ENCODE assay signal across 9 cellular contexts in the genomic region with DNA sequence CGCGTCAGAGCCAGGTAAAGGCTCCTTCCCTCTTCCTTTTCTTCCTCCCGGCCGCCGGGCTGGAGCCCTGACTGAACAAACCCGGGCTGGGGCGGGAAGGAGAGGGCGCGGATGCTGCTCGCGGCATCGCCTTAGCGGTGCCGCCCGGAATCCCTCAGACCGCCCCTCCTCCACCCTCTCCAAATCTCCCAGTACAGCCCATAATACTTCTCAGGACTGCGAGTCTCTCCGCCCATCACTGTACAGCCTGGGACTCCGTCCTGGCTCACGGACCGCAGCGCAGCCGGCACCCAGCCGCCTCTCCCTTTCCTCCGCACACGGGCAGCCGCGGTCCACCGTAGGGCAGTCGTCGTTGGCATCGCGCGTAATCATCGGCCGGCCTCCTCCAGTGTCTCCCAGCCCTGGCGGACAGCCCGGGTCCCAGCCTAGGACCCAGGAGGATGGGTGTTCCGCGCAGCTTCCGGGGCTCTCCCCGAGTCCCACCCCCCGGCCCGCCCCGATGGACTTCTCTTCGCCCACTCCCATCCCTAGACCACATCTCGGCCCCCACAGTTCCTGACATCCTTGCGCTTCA. TPM values are rescaled to one million over a fixed set of nuclear protein-coding genes. Genes with fewer than 3 reads are reported as not detected.
DNase-seq lines count a peak whose midpoint lies in the region; ATAC-seq lines count a peak whose summit lies in the region.
"Not testable (repeated sequence)": the region's sequence is repeated elsewhere in the genome, so short reads cannot be mapped to it uniquely, and the experiment has no call there.
"Had no signal": no experiment of that assay in that cellular context is flagged by ENCODE, and none has a peak within 500 bp of the region (broad histone marks: within the 10 kb centered on the region; RNA-seq: fewer than 3 reads in every experiment).

No MANE protein-coding gene starts in this region.

- intact Hi-C loops in left cardiac atrium (cut with DNase I), result not testable (repeated sequence)

- H3K27me3 Mint-ChIP-seq in activated CD8-positive, alpha-beta T cell treated with anti-CD3 and anti-CD28 coated beads, Interleukin-2, amount 10 ng/mL, durations not matched to agents 7 days and 5 days (ENCODE audit: low read depth); stimulated activated naive B cell treated with anti-CD40 and anti-IgM and Interleukin-4, amounts not matched to agents 10 μg/mL and 1 μg/mL and 100 μg/mL, for 72 hours: not testable (repeated sequence)

- POLR2A ChIA-PET in activated CD8-positive, alpha-beta T cell treated with anti-CD3 and anti-CD28 coated beads, Interleukin-2, amount 10 ng/mL, durations not matched to agents 7 days and 5 days (lab: Charles Lee), result not testable (repeated sequence)

- not testable (repeated sequence) for DNase-seq in activated CD8-positive, alpha-beta T cell treated with anti-CD3 and anti-CD28 coated beads, Interleukin-2, amount 10 ng/mL, durations not matched to agents 7 days and 5 days; left cardiac atrium; stimulated activated naive B cell treated with anti-CD40 and anti-IgM and Interleukin-4, amounts not matched to agents 10 μg/mL and 1 μg/mL and 100 μg/mL, for 72 hours

- ATAC-seq in GM18498 (IDR thresholded peaks at IDR 0.05; ENCODE audit: unreplicated experiment), result peak; percentile 7
- peak; percentile 7 for ATAC-seq in GM19397 (IDR thresholded peaks at IDR 0.05; ENCODE audit: unreplicated experiment)
- peak; percentile 0 for ATAC-seq in GM21786 (IDR thresholded peaks at IDR 0.05; ENCODE audit: unreplicated experiment)
- ATAC-seq in HG02981 (IDR thresholded peaks at IDR 0.05; ENCODE audit: unreplicated experiment), result peak; percentile 7
- peak; percentile 4 for ATAC-seq in HG03442 (IDR thresholded peaks at IDR 0.05; ENCODE audit: unreplicated experiment)
- ATAC-seq in activated CD8-positive, alpha-beta T cell treated with anti-CD3 and anti-CD28 coated beads, Interleukin-2, amount 10 ng/mL, durations not matched to agents 7 days and 5 days, result peak; percentile 20
- peak; percentile 27 to 66 for ATAC-seq in left cardiac atrium
- peak; percentile 16 to 26 for ATAC-seq in stimulated activated naive B cell treated with anti-CD40 and anti-IgM and Interleukin-4, amounts not matched to agents 10 μg/mL and 1 μg/mL and 100 μg/mL, for 72 hours (replicated peaks)

- not testable (repeated sequence) for H3K9me3 Mint-ChIP-seq in activated CD8-positive, alpha-beta T cell treated with anti-CD3 and anti-CD28 coated beads, Interleukin-2, amount 10 ng/mL, durations not matched to agents 7 days and 5 days (ENCODE audit: insufficient read depth); stimulated activated naive B cell treated with anti-CD40 and anti-IgM and Interleukin-4, amounts not matched to agents 10 μg/mL and 1 μg/mL and 100 μg/mL, for 72 hours

- CTCF ChIA-PET in activated CD8-positive, alpha-beta T cell treated with anti-CD3 and anti-CD28 coated beads, Interleukin-2, amount 10 ng/mL, durations not matched to agents 7 days and 5 days (lab: Charles Lee), result not testable (repeated sequence)

- H3K36me3 Mint-ChIP-seq in activated CD8-positive, alpha-beta T cell treated with anti-CD3 and anti-CD28 coated beads, Interleukin-2, amount 10 ng/mL, durations not matched to agents 7 days and 5 days (ENCODE audit: low read depth); stimulated activated naive B cell treated with anti-CD40 and anti-IgM and Interleukin-4, amounts not matched to agents 10 μg/mL and 1 μg/mL and 100 μg/mL, for 72 hours: not testable (repeated sequence)

- not testable (repeated sequence) for H3K4me3 Mint-ChIP-seq in activated CD8-positive, alpha-beta T cell treated with anti-CD3 and anti-CD28 coated beads, Interleukin-2, amount 10 ng/mL, durations not matched to agents 7 days and 5 days; stimulated activated naive B cell treated with anti-CD40 and anti-IgM and Interleukin-4, amounts not matched to agents 10 μg/mL and 1 μg/mL and 100 μg/mL, for 72 hours

- H3K27ac Mint-ChIP-seq in activated CD8-positive, alpha-beta T cell treated with anti-CD3 and anti-CD28 coated beads, Interleukin-2, amount 10 ng/mL, durations not matched to agents 7 days and 5 days; stimulated activated naive B cell treated with anti-CD40 and anti-IgM and Interleukin-4, amounts not matched to agents 10 μg/mL and 1 μg/mL and 100 μg/mL, for 72 hours: not testable (repeated sequence)

- not testable (repeated sequence) for H3K4me1 Mint-ChIP-seq in activated CD8-positive, alpha-beta T cell treated with anti-CD3 and anti-CD28 coated beads, Interleukin-2, amount 10 ng/mL, durations not matched to agents 7 days and 5 days (ENCODE audit: low read depth); stimulated activated naive B cell treated with anti-CD40 and anti-IgM and Interleukin-4, amounts not matched to agents 10 μg/mL and 1 μg/mL and 100 μg/mL, for 72 hours

RNA-seq across cellular contexts. Expression of gene FAM72C, which starts 1.1 kb away (rescaled TPM):
- total RNA-seq in activated CD8-positive, alpha-beta T cell treated with anti-CD3 and anti-CD28 coated beads, Interleukin-2, amount 10 ng/mL, durations not matched to agents 7 days and 5 days, result 10 to 100 TPM; 19.1 to 22.1 TPM
- total RNA-seq in left cardiac atrium, result under 1 TPM; 0.09 to 0.16 TPM
- total RNA-seq: temporal lobe had no signal

Comparison
In these comparisons a context has a peak if more than half of its experiments do, and no peak if none do; other contexts are left out.
1. RNA of gene FAM72C, which starts 1.1 kb away (total RNA-seq): 19.1 to 22.1 TPM in activated CD8-positive, alpha-beta T cell treated with anti-CD3 and anti-CD28 coated beads, Interleukin-2, amount 10 ng/mL, durations not matched to agents 7 days and 5 days; 0.09 to 0.16 TPM in left cardiac atrium; every median in the first group is over 10 times any median in the second.
2. Peak in every context shown above with its lines, with median percentiles within 50 percentile points of each other: ATAC-seq.